Comparison of ENCODE assay signal across 1 cellular context in the genomic region with DNA sequence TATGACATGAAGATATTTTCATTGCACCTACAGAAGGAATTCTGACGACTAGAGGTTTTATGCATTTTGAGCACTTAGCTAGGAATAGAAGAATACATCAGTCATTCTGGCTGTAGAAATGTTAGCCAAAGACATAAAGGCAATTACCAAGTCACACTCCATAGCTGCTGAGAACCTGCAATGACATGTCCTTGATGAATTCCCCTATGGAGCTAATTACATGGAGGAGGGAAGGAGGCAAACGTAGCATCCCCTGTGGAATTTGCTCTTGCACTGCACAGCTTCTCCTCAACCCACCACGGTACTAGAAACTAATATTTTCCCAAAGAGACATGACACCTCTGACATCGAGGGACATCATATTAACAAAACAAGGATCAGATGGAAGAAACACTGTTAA.
TF ChIP-seq lines count a peak whose summit lies in the region.

No MANE protein-coding gene starts in this region.

TF ChIP-seq in IMR-90, 13 proteins besides CTCF, POLR2A, EP300 and RAD21 (continued from another document):
- TF ChIP-seq CHD1 (IDR thresholded peaks at IDR 0.05; ENCODE audit: low read depth, low read length) (no peak), MXI1 (IDR thresholded peaks at IDR 0.05; ENCODE audit: borderline replicate concordance, low read depth, low read length) (no peak), MAFK (IDR thresholded peaks at IDR 0.05; ENCODE audit: low read depth, low read length) (no peak), CEBPB (IDR thresholded peaks at IDR 0.05; ENCODE audit: low read depth, low read length) (no peak)
